Comparison of ENCODE assay signal across 15 cellular contexts in the genomic region with DNA sequence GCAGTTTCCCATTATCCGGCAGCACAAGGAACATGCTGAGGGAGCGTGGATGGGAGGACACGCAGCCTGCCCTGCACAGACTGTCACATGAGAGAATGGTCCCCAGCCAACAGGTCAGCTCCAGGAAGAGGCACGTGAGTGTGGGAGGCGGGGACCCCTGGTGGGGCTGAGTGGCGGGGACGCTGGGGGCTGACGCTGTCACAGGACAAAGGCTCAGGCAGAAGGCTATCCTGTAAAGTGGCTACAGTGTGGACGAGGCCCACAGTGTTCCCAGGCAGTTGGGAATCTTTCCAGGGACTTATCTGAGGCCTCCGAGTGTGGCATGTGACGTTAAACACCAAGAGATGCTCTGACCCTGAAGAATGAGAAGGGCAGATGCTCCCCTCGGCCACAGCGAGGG. TPM values are rescaled to one million over a fixed set of nuclear protein-coding genes. Genes with fewer than 3 reads are reported as not detected.
DNase-seq lines count a peak whose midpoint lies in the region; ATAC-seq and TF ChIP-seq lines count a peak whose summit lies in the region.
"Had no signal": no experiment of that assay in that cellular context is flagged by ENCODE, and none has a peak within 500 bp of the region (broad histone marks: within the 10 kb centered on the region; RNA-seq: fewer than 3 reads in every experiment).

No MANE protein-coding gene starts in this region.

- peak overlapping the region; percentile 66 for H3K4me2 ChIP-seq in MM.1S (ENCODE audit: low read depth, low read length)

- TF ChIP-seq CTCF in CD4-positive, alpha-beta T cell (IDR thresholded peaks at IDR 0.05) = no peak
- TF ChIP-seq CTCF in MM.1S (IDR thresholded peaks at IDR 0.05; ENCODE audit: low read length) = no peak

- no peak for DNase-seq in CD4-positive, alpha-beta T cell
- DNase-seq in MM.1S = no peak
- DNase-seq in cardiac septum (ENCODE audit: low spot score) = peak; percentile 81
- DNase-seq in NCI-H748 treated with DMSO at 0.1 percent for 48 hours (lab: John Stamatoyannopoulos, UW) = no peak
- no peak for DNase-seq in GM19238 (ENCODE audit: insufficient read length, low spot score)
- DNase-seq: EL, HCEC 1CT, hippocampal formation, left lung, MG63, small intestine had no signal

- H4K20me1 ChIP-seq in MM.1S (ENCODE audit: insufficient read depth, low read length) = no peaks in the 10 kb centered on the region

- no peaks in the 10 kb centered on the region for H3K27me3 ChIP-seq in CD4-positive, alpha-beta T cell (ENCODE audit: control insufficient read depth, insufficient read depth, low read length)
- no peaks in the 10 kb centered on the region for H3K27me3 ChIP-seq in MM.1S (replicated peaks; ENCODE audit: insufficient read depth, low read length)
- H3K27me3 ChIP-seq: left lung, MG63 had no signal

- POLR2A ChIA-PET in CD4-positive, alpha-beta T cell (lab: Charles Lee) = interaction anchor here (1.3 to 2.9 kb wide), 2 partner anchors 30 to 101 kb away, joined by 5 to 8 read pairs; partner anchors contain the start of genes MBTPS1 and TAF1C

- CTCF ChIA-PET in CD4-positive, alpha-beta T cell (lab: Charles Lee) = interaction anchor here (0.6 to 6.6 kb wide), 2 partner anchors 9 to 101 kb away, joined by 3 to 65 read pairs; partner anchors contain the start of gene TAF1C

- H3K4me1 ChIP-seq in MM.1S (ENCODE audit: low read length) = peaks cover 53% of the 10 kb centered on the region

- H3K27ac ChIP-seq in CD4-positive, alpha-beta T cell (ENCODE audit: low read depth, low read length) = no peak overlapping the region
- H3K27ac ChIP-seq in MM.1S (ENCODE audit: low read length) = peak overlapping the region; percentile 95; the same call in 1 of the 2 replicates
- H3K27ac ChIP-seq: left lung had no signal

- no peaks in the 10 kb centered on the region for H3K9me2 ChIP-seq in MM.1S (replicated peaks; ENCODE audit: insufficient read depth, low read length)

- no peaks in the 10 kb centered on the region; the same call in 1 of the 2 replicates for H3K36me3 ChIP-seq in MM.1S (replicated peaks; ENCODE audit: insufficient read depth, low read length)

- H3K9me3 ChIP-seq in CD4-positive, alpha-beta T cell (ENCODE audit: control insufficient read depth, low read length) = no peaks in the 10 kb centered on the region
- no peaks in the 10 kb centered on the region for H3K9me3 ChIP-seq in MM.1S (replicated peaks; ENCODE audit: insufficient read depth, low read length)
- H3K9me3 ChIP-seq: left lung, MG63 had no signal

- H3K9me3 Mint-ChIP-seq in CD4-positive, alpha-beta T cell = no peaks in the 10 kb centered on the region
- H3K9me3 Mint-ChIP-seq: central memory CD8-positive, alpha-beta T cell had no signal

- H3K36me3 Mint-ChIP-seq in CD4-positive, alpha-beta T cell (ENCODE audit: low read depth) = peaks cover 91% of the 10 kb centered on the region

- peak overlapping the region; percentile 37 for H3K27ac Mint-ChIP-seq in CD4-positive, alpha-beta T cell

- no peak overlapping the region for H2AFZ ChIP-seq in MM.1S (ENCODE audit: low read length)

- no peak overlapping the region for H3K4me3 Mint-ChIP-seq in CD4-positive, alpha-beta T cell
- H3K4me3 Mint-ChIP-seq: central memory CD8-positive, alpha-beta T cell had no signal

- H3K79me2 ChIP-seq in MM.1S (ENCODE audit: low read length) = peaks cover 23% of the 10 kb centered on the region

- peak overlapping the region; percentile 51 for H3K9ac ChIP-seq in MM.1S (ENCODE audit: low read length)

- peak overlapping the region; percentile 19; the same call in 1 of the 2 replicates for H3K4me3 ChIP-seq in MM.1S (ENCODE audit: low read length)
- H3K4me3 ChIP-seq: left lung, MG63 had no signal

- H3K27me3 Mint-ChIP-seq in CD4-positive, alpha-beta T cell = no peaks in the 10 kb centered on the region
- H3K27me3 Mint-ChIP-seq: central memory CD8-positive, alpha-beta T cell had no signal

- intact Hi-C loops in CD4-positive, alpha-beta T cell (cut with DNase I, micrococcal nuclease) = no loop called here
- intact Hi-C loops in cardiac septum (cut with DNase I) = loop anchor here (2.0 kb wide), 1 partner anchor 100 kb away; the partner anchor contains the start of gene TAF1C

- peaks cover 31% of the 10 kb centered on the region for H3F3A ChIP-seq in MM.1S (ENCODE audit: insufficient read depth, low read length)

- ATAC-seq in CD4-positive, alpha-beta T cell (ENCODE audit: poor library complexity) = no peak
- ATAC-seq in GM21515 (IDR thresholded peaks at IDR 0.05; ENCODE audit: unreplicated experiment) = no peak
- ATAC-seq: left lung had no signal

- H3K4me1 Mint-ChIP-seq in CD4-positive, alpha-beta T cell (ENCODE audit: low read depth) = peaks cover 51% of the 10 kb centered on the region

RNA-seq across cellular contexts. Expression of gene MBTPS1, which starts 30.4 kb away (rescaled TPM):
- 100 to 1,000 TPM; 121 to 122 TPM for total RNA-seq in CD4-positive, alpha-beta T cell
- total RNA-seq in cardiac septum = 53.2 TPM

RNA-seq across cellular contexts. Expression of gene SLC38A8, which starts 43.8 kb away (rescaled TPM):
- not detected for total RNA-seq in CD4-positive, alpha-beta T cell
- not detected for total RNA-seq in cardiac septum
- total RNA-seq: epithelial cell of proximal tubule, temporal lobe had no signal

RNA-seq across cellular contexts. Expression of gene HSDL1, which starts 58.6 kb away (rescaled TPM):
- total RNA-seq in CD4-positive, alpha-beta T cell = 10 to 100 TPM in 1 of 2 experiments, 1 to 10 TPM in 1; 9.4 to 12.1 TPM
- total RNA-seq in cardiac septum = 17.4 TPM

RNA-seq across cellular contexts. Expression of gene DNAAF1, which starts 58.8 kb away (rescaled TPM):
- total RNA-seq in CD4-positive, alpha-beta T cell = not detected
- total RNA-seq in cardiac septum = not detected
- total RNA-seq: epithelial cell of proximal tubule had no signal
